ENCODE assay signal across 1 cellular context in the genomic region with DNA sequence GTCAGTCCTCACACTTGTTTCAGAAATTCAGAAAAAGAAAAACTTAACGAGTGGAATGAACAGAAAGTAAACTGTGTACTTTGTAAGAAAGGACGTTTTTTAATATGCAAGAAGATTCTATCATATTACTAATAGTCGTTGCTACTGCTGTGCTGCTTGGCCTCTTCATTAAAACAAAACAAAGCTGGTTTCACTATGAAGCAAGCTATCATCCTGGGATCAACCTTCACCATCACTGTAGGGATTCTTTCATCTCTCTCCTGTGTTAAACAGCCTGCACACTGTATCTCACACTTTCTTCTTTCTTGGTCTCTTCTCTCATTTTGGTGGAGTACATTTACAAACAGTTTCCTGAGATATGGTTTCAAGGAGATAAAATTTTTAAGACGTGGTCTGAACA.
TF ChIP-seq lines count a peak whose summit lies in the region.

No MANE protein-coding gene starts in this region.

TF ChIP-seq in GM12878, 131 proteins besides CTCF, POLR2A, EP300 and RAD21 (continued from another document):
- TF ChIP-seq E4F1 (IDR thresholded peaks at IDR 0.05; ENCODE audit: borderline replicate concordance, partially characterized antibody) (no peak), NR2C2 (IDR thresholded peaks at IDR 0.05; ENCODE audit: borderline replicate concordance, control insufficient read depth, insufficient read length, low read depth) (no peak), ZNF622 (IDR thresholded peaks at IDR 0.05) (no peak), POU2F2 (IDR thresholded peaks at IDR 0.05; ENCODE audit: borderline replicate concordance, low read depth, low read length) (no peak), BHLHE40 (IDR thresholded peaks at IDR 0.05; ENCODE audit: borderline replicate concordance in 1 of 2, low read depth in 2 of 2, low read length in 1 of 2) (no peak), IKZF2 (IDR thresholded peaks at IDR 0.05) (no peak), ETV6 (conservative IDR thresholded peaks at IDR 0.05 in 1 of 2, IDR thresholded peaks at IDR 0.05 in 1 of 2; ENCODE audit: borderline replicate concordance in 1 of 2, low read depth in 1 of 2) (no peak), USF1 (IDR thresholded peaks at IDR 0.05; ENCODE audit: borderline replicate concordance, extremely low read length, insufficient read depth, low read depth, low read length) (no peak), SPI1 (IDR thresholded peaks at IDR 0.05; ENCODE audit: borderline replicate concordance, insufficient read depth, low read depth, low read length) (no peak), CHD4 (IDR thresholded peaks at IDR 0.05) (no peak), ATF3 (IDR thresholded peaks at IDR 0.05; ENCODE audit: borderline replicate concordance, extremely low read depth, low read depth, low read length) (no peak), ATF2 (IDR thresholded peaks at IDR 0.05; ENCODE audit: low read length) (no peak), HDAC6 (IDR thresholded peaks at IDR 0.05; ENCODE audit: unreplicated experiment) (no peak), IKZF1 (conservative IDR thresholded peaks at IDR 0.05) (no peak), CREB1 (IDR thresholded peaks at IDR 0.05; ENCODE audit: low read depth) (no peak), GABPA (IDR thresholded peaks at IDR 0.05; ENCODE audit: low read depth) (no peak)
- TF ChIP-seq, protein P1, sequence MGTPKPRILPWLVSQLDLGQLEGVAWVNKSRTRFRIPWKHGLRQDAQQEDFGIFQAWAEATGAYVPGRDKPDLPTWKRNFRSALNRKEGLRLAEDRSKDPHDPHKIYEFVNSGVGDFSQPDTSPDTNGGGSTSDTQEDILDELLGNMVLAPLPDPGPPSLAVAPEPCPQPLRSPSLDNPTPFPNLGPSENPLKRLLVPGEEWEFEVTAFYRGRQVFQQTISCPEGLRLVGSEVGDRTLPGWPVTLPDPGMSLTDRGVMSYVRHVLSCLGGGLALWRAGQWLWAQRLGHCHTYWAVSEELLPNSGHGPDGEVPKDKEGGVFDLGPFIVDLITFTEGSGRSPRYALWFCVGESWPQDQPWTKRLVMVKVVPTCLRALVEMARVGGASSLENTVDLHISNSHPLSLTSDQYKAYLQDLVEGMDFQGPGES (IDR thresholded peaks at IDR 0.05), result no peak
- TF ChIP-seq, protein P2, sequence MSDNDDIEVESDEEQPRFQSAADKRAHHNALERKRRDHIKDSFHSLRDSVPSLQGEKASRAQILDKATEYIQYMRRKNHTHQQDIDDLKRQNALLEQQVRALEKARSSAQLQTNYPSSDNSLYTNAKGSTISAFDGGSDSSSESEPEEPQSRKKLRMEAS (IDR thresholded peaks at IDR 0.05; ENCODE audit: low read depth, low read length), result no peak
